ENCODE assay signal across 1 cellular context in the genomic region with DNA sequence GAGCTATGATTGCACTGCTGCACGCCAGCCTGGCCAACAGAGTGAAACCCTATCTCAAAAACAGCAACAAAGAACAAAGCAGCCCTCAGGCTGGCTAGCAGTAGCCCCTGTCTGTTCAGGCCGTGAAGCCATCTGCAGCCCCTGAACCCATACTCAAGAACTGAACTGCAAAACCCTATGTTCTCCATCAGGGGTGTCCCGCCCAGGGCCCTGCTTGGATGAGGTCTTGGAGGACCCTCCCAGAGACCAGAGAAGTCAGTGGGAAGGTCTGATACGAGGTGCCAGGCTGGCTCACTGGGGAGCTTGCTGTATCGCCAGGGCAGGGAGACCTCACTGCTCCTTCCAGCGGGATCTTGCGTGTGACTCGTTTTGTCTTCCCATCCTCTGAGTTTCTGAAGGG.
TF ChIP-seq lines count a peak whose summit lies in the region.

No MANE protein-coding gene starts in this region.

TF ChIP-seq in IMR-90, 13 proteins besides CTCF, POLR2A, EP300 and RAD21:
- TF ChIP-seq BHLHE40 (IDR thresholded peaks at IDR 0.05; ENCODE audit: low read depth, low read length), result no peak
- TF ChIP-seq RFX5 (IDR thresholded peaks at IDR 0.05; ENCODE audit: low read depth, low read length), result no peak
- TF ChIP-seq CEBPB (IDR thresholded peaks at IDR 0.05; ENCODE audit: low read depth, low read length), result no peak
- no peak for TF ChIP-seq MXI1 (IDR thresholded peaks at IDR 0.05; ENCODE audit: borderline replicate concordance, low read depth, low read length)
- TF ChIP-seq SMC3 (IDR thresholded peaks at IDR 0.05; ENCODE audit: low read depth, low read length), result no peak
- TF ChIP-seq CHD1 (IDR thresholded peaks at IDR 0.05; ENCODE audit: low read depth, low read length), result no peak
- TF ChIP-seq, protein P1, sequence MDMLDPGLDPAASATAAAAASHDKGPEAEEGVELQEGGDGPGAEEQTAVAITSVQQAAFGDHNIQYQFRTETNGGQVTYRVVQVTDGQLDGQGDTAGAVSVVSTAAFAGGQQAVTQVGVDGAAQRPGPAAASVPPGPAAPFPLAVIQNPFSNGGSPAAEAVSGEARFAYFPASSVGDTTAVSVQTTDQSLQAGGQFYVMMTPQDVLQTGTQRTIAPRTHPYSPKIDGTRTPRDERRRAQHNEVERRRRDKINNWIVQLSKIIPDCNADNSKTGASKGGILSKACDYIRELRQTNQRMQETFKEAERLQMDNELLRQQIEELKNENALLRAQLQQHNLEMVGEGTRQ (IDR thresholded peaks at IDR 0.05; ENCODE audit: low read depth, low read length), result no peak
- no peak for TF ChIP-seq RCOR1 (IDR thresholded peaks at IDR 0.05; ENCODE audit: insufficient replicate concordance, low read length)
- TF ChIP-seq MAZ (IDR thresholded peaks at IDR 0.05; ENCODE audit: borderline replicate concordance, low read depth, low read length), result no peak
- TF ChIP-seq MAFK (IDR thresholded peaks at IDR 0.05; ENCODE audit: low read depth, low read length), result no peak
- TF ChIP-seq FOS (IDR thresholded peaks at IDR 0.05; ENCODE audit: low read depth, low read length), result no peak
- no peak for TF ChIP-seq NFE2L2 (IDR thresholded peaks at IDR 0.05; ENCODE audit: low read depth, low read length)
- TF ChIP-seq, protein P2, sequence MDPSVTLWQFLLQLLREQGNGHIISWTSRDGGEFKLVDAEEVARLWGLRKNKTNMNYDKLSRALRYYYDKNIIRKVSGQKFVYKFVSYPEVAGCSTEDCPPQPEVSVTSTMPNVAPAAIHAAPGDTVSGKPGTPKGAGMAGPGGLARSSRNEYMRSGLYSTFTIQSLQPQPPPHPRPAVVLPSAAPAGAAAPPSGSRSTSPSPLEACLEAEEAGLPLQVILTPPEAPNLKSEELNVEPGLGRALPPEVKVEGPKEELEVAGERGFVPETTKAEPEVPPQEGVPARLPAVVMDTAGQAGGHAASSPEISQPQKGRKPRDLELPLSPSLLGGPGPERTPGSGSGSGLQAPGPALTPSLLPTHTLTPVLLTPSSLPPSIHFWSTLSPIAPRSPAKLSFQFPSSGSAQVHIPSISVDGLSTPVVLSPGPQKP (IDR thresholded peaks at IDR 0.05; ENCODE audit: borderline replicate concordance, low read depth, low read length), result no peak
